Comparison of ENCODE assay signal across 1 cellular context in the genomic region with DNA sequence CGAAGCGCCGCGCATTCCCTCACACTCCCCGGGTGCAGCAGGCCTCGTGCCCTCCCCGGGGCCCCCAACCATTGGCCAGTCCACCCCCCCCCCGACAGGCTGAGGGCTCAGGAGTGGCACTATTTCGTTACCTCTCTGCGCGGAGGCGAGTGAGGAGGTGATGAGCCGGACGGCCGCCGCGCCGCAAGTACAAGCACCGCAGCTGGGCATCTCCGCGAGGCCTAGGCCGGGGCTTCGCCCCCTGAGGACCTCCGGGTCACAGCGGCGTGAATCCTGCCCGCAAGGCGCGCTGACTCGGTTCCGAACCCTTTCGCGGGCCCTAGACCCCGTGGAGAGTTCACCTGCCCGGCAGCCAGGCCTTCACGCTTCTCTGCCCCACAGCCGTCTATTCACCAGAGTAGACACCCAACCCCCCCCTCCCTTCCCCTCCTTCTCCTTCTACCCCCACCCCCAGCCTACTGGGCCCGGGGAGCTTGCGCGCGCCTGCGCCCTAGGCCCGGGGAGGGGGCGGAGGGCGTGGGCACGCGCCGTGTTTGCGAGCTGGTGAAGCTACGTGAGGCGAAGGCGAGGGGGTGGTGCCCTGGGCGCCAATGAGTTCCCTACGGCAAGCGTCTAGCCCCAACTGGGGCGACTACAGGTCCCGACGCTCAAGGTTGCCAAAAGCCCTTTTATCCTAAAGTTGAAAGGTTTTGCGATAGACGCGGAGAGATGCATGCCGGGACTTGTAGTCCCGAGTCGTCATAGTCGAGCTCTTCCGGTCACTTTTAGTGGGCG.
A peak's percentile ranks its signal among the peaks of the same experiment; 100 is the strongest.
TF ChIP-seq lines count a peak whose summit lies in the region.

CLPX (minus strand) TSS at position 399 of the 774 bp plus-strand sequence; CDS start at position 210, 189 bp downstream.

TF ChIP-seq in K562, 482 proteins besides CTCF, POLR2A, EP300 and RAD21 (continued from another document and continues in another):
- TF ChIP-seq NFIC (IDR thresholded peaks at IDR 0.05) (peak; percentile 46), NR2C2 (CRISPR knock-in tag; IDR thresholded peaks at IDR 0.05) (peak; percentile 94), NR2C2 (tag; IDR thresholded peaks at IDR 0.05) (peak; percentile 99), STAT5B (CRISPR knock-in tag; IDR thresholded peaks at IDR 0.05) (no peak), GATAD2A (IDR thresholded peaks at IDR 0.05) (peak; percentile 44; the same call in 1 of the 2 replicates), PHF8 (IDR thresholded peaks at IDR 0.05; ENCODE audit: borderline replicate concordance, low read length) (peak; percentile 86), HNRNPLL (IDR thresholded peaks at IDR 0.05; ENCODE audit: low read depth, low read length, poor library complexity, severe bottlenecking) (peak; percentile 19), TAF9B (IDR thresholded peaks at IDR 0.05; ENCODE audit: partially characterized antibody) (no peak), ZNF143 (CRISPR knock-in tag; IDR thresholded peaks at IDR 0.05) (peak; percentile 90), MAFK (IDR thresholded peaks at IDR 0.05; ENCODE audit: low read length) (0 out of 2 replicates have a peak, but pooled peaks have one; percentile 4), EWSR1 (IDR thresholded peaks at IDR 0.05; ENCODE audit: borderline replicate concordance, low read depth, partially characterized antibody) (no peak), CHCHD3 (CRISPR knock-in tag; IDR thresholded peaks at IDR 0.05) (0 out of 2 replicates have a peak, but pooled peaks have one; percentile 51), CTCFL (IDR thresholded peaks at IDR 0.05; ENCODE audit: borderline replicate concordance, insufficient read depth, low read depth, low read length, poor library complexity, severe bottlenecking) (no peak), SP2 (IDR thresholded peaks at IDR 0.05; ENCODE audit: extremely low read depth, low read depth, low read length, poor library complexity, severe bottlenecking) (no peak), ATF1 (CRISPR knock-in tag; IDR thresholded peaks at IDR 0.05) (no peak), ATF1 (tag; IDR thresholded peaks at IDR 0.05) (peak; percentile 90), SIN3B (IDR thresholded peaks at IDR 0.05; ENCODE audit: low read depth) (no peak; the same call in 1 of the 2 replicates), HINFP (tag; conservative IDR thresholded peaks at IDR 0.05; ENCODE audit: low read depth) (no peak), L3MBTL2 (IDR thresholded peaks at IDR 0.05) (peak; percentile 80), MAZ (CRISPR knock-in tag; conservative IDR thresholded peaks at IDR 0.05 in 1 of 2, IDR thresholded peaks at IDR 0.05 in 1 of 2) (peak; percentile 75 to 92; a peak in 2 of 4 replicates), ZBTB17 (CRISPR knock-in tag; IDR thresholded peaks at IDR 0.05) (peak; percentile 55; the same call in 1 of the 2 replicates), ZNF311 (CRISPR knock-in tag; IDR thresholded peaks at IDR 0.05) (no peak), CTBP1 (IDR thresholded peaks at IDR 0.05; ENCODE audit: borderline replicate concordance) (peak; percentile 61)
- TF ChIP-seq, protein P1, sequence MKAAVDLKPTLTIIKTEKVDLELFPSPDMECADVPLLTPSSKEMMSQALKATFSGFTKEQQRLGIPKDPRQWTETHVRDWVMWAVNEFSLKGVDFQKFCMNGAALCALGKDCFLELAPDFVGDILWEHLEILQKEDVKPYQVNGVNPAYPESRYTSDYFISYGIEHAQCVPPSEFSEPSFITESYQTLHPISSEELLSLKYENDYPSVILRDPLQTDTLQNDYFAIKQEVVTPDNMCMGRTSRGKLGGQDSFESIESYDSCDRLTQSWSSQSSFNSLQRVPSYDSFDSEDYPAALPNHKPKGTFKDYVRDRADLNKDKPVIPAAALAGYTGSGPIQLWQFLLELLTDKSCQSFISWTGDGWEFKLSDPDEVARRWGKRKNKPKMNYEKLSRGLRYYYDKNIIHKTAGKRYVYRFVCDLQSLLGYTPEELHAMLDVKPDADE (conservative IDR thresholded peaks at IDR 0.05; ENCODE audit: control insufficient read depth, low read depth, low read length) = peak; percentile 73; the same call in 1 of the 2 replicates
- TF ChIP-seq, protein P2, sequence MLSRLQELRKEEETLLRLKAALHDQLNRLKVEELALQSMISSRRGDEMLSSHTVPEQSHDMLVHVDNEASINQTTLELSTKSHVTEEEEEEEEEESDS (CRISPR knock-in tag; IDR thresholded peaks at IDR 0.05) = no peak
- TF ChIP-seq, protein P3, sequence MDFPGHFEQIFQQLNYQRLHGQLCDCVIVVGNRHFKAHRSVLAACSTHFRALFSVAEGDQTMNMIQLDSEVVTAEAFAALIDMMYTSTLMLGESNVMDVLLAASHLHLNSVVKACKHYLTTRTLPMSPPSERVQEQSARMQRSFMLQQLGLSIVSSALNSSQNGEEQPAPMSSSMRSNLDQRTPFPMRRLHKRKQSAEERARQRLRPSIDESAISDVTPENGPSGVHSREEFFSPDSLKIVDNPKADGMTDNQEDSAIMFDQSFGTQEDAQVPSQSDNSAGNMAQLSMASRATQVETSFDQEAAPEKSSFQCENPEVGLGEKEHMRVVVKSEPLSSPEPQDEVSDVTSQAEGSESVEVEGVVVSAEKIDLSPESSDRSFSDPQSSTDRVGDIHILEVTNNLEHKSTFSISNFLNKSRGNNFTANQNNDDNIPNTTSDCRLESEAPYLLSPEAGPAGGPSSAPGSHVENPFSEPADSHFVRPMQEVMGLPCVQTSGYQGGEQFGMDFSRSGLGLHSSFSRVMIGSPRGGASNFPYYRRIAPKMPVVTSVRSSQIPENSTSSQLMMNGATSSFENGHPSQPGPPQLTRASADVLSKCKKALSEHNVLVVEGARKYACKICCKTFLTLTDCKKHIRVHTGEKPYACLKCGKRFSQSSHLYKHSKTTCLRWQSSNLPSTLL (IDR thresholded peaks at IDR 0.05) = no peak
- TF ChIP-seq, protein P4, sequence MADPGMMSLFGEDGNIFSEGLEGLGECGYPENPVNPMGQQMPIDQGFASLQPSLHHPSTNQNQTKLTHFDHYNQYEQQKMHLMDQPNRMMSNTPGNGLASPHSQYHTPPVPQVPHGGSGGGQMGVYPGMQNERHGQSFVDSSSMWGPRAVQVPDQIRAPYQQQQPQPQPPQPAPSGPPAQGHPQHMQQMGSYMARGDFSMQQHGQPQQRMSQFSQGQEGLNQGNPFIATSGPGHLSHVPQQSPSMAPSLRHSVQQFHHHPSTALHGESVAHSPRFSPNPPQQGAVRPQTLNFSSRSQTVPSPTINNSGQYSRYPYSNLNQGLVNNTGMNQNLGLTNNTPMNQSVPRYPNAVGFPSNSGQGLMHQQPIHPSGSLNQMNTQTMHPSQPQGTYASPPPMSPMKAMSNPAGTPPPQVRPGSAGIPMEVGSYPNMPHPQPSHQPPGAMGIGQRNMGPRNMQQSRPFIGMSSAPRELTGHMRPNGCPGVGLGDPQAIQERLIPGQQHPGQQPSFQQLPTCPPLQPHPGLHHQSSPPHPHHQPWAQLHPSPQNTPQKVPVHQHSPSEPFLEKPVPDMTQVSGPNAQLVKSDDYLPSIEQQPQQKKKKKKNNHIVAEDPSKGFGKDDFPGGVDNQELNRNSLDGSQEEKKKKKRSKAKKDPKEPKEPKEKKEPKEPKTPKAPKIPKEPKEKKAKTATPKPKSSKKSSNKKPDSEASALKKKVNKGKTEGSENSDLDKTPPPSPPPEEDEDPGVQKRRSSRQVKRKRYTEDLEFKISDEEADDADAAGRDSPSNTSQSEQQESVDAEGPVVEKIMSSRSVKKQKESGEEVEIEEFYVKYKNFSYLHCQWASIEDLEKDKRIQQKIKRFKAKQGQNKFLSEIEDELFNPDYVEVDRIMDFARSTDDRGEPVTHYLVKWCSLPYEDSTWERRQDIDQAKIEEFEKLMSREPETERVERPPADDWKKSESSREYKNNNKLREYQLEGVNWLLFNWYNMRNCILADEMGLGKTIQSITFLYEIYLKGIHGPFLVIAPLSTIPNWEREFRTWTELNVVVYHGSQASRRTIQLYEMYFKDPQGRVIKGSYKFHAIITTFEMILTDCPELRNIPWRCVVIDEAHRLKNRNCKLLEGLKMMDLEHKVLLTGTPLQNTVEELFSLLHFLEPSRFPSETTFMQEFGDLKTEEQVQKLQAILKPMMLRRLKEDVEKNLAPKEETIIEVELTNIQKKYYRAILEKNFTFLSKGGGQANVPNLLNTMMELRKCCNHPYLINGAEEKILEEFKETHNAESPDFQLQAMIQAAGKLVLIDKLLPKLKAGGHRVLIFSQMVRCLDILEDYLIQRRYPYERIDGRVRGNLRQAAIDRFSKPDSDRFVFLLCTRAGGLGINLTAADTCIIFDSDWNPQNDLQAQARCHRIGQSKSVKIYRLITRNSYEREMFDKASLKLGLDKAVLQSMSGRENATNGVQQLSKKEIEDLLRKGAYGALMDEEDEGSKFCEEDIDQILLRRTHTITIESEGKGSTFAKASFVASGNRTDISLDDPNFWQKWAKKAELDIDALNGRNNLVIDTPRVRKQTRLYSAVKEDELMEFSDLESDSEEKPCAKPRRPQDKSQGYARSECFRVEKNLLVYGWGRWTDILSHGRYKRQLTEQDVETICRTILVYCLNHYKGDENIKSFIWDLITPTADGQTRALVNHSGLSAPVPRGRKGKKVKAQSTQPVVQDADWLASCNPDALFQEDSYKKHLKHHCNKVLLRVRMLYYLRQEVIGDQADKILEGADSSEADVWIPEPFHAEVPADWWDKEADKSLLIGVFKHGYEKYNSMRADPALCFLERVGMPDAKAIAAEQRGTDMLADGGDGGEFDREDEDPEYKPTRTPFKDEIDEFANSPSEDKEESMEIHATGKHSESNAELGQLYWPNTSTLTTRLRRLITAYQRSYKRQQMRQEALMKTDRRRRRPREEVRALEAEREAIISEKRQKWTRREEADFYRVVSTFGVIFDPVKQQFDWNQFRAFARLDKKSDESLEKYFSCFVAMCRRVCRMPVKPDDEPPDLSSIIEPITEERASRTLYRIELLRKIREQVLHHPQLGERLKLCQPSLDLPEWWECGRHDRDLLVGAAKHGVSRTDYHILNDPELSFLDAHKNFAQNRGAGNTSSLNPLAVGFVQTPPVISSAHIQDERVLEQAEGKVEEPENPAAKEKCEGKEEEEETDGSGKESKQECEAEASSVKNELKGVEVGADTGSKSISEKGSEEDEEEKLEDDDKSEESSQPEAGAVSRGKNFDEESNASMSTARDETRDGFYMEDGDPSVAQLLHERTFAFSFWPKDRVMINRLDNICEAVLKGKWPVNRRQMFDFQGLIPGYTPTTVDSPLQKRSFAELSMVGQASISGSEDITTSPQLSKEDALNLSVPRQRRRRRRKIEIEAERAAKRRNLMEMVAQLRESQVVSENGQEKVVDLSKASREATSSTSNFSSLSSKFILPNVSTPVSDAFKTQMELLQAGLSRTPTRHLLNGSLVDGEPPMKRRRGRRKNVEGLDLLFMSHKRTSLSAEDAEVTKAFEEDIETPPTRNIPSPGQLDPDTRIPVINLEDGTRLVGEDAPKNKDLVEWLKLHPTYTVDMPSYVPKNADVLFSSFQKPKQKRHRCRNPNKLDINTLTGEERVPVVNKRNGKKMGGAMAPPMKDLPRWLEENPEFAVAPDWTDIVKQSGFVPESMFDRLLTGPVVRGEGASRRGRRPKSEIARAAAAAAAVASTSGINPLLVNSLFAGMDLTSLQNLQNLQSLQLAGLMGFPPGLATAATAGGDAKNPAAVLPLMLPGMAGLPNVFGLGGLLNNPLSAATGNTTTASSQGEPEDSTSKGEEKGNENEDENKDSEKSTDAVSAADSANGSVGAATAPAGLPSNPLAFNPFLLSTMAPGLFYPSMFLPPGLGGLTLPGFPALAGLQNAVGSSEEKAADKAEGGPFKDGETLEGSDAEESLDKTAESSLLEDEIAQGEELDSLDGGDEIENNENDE (IDR thresholded peaks at IDR 0.05; ENCODE audit: low read depth, low read length) = no peak
- TF ChIP-seq, protein P5, sequence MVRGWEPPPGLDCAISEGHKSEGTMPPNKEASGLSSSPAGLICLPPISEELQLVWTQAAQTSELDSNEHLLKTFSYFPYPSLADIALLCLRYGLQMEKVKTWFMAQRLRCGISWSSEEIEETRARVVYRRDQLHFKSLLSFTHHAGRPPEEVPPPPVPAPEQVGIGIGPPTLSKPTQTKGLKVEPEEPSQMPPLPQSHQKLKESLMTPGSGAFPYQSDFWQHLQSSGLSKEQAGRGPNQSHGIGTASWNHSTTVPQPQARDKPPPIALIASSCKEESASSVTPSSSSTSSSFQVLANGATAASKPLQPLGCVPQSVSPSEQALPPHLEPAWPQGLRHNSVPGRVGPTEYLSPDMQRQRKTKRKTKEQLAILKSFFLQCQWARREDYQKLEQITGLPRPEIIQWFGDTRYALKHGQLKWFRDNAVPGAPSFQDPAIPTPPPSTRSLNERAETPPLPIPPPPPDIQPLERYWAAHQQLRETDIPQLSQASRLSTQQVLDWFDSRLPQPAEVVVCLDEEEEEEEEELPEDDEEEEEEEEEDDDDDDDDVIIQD (CRISPR knock-in tag; IDR thresholded peaks at IDR 0.05) = no peak
- TF ChIP-seq, protein P6, sequence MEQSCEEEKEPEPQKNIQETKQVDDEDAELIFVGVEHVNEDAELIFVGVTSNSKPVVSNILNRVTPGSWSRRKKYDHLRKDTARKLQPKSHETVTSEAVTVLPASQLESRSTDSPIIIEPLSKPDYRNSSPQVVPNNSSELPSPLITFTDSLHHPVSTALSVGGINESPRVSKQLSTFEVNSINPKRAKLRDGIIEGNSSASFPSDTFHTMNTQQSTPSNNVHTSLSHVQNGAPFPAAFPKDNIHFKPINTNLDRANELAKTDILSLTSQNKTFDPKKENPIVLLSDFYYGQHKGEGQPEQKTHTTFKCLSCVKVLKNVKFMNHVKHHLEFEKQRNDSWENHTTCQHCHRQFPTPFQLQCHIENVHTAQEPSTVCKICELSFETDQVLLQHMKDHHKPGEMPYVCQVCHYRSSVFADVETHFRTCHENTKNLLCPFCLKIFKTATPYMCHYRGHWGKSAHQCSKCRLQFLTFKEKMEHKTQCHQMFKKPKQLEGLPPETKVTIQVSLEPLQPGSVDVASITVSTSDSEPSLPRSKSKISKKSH (CRISPR knock-in tag; IDR thresholded peaks at IDR 0.05) = no peak
- TF ChIP-seq, protein P7, sequence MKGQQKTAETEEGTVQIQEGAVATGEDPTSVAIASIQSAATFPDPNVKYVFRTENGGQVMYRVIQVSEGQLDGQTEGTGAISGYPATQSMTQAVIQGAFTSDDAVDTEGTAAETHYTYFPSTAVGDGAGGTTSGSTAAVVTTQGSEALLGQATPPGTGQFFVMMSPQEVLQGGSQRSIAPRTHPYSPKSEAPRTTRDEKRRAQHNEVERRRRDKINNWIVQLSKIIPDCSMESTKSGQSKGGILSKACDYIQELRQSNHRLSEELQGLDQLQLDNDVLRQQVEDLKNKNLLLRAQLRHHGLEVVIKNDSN (CRISPR knock-in tag; IDR thresholded peaks at IDR 0.05) = no peak
